ENCODE assay signal across 30 cellular contexts in genomic region chr1:143718524-143718923, GRCh38.
"Had no signal": no experiment of that assay in that cellular context is flagged by ENCODE, and none has a peak within 500 bp of the region (broad histone marks: within the 10 kb centered on the region; RNA-seq: fewer than 3 reads in every experiment).

No MANE protein-coding gene starts in this region.

- H3K4me1 ChIP-seq: ascending aorta had no signal

- H3K9me3 ChIP-seq: ascending aorta had no signal

- DNase-seq: activated B cell treated with CpG ODN at 0.5 μM for 24 hours; activated CD4-positive, alpha-beta memory T cell treated with anti-CD3 and anti-CD28 coated beads, Interleukin-2, amount 10 ng/mL, durations not matched to agents 7 days and 5 days; activated CD4-positive, alpha-beta T cell treated with anti-CD3 and anti-CD28 coated beads for 4 hours; activated CD4-positive, alpha-beta T cell treated with anti-CD3 and anti-CD28 coated beads, Interleukin-2, amount 10 ng/mL, durations not matched to agents 24 days and 14 days; activated CD4-positive, alpha-beta T cell treated with anti-CD3 and anti-CD28 coated beads, Interleukin-2, amount 50 U/mL, for 1 hour; activated CD4-positive, alpha-beta T cell treated with anti-CD3 and anti-CD28 coated beads, Interleukin-2, amount 50 U/mL, for 48 hours; activated CD4-positive, CD25-positive, alpha-beta regulatory T cell treated with anti-CD3 and anti-CD28 coated beads, Interleukin-2, amount 50 U/mL, for 72 hours; activated CD8-positive, alpha-beta memory T cell treated with anti-CD3 and anti-CD28 coated beads for 24 hours; activated CD8-positive, alpha-beta memory T cell treated with anti-CD3 and anti-CD28 coated beads, Interleukin-2, amount 10 ng/mL, durations not matched to agents 7 days and 5 days; activated CD8-positive, alpha-beta memory T cell treated with anti-CD3 and anti-CD28 coated beads, Interleukin-2, amount 50 U/mL, for 48 hours; activated CD8-positive, alpha-beta T cell treated with anti-CD3 and anti-CD28 coated beads, Interleukin-2, amount 10 ng/mL, durations not matched to agents 7 days and 5 days; activated effector memory CD4-positive, alpha-beta T cell treated with Interleukin-2 at 50 U/mL for 16 hours; activated gamma-delta T cell; activated naive CD4-positive, alpha-beta T cell treated with anti-CD3 and anti-CD28 coated beads, Interleukin-2, amount 10 ng/mL, durations not matched to agents 7 days and 5 days; activated naive CD4-positive, alpha-beta T cell treated with Interleukin-2 at 50 U/mL for 16 hours; activated naive CD8-positive, alpha-beta T cell treated with anti-CD3 and anti-CD28 coated beads, Interleukin-2, amount 10 ng/mL, durations not matched to agents 7 days and 5 days; activated naive CD8-positive, alpha-beta T cell treated with anti-CD3 and anti-CD28 coated beads, Interleukin-2, amount 50 U/mL, for 24 hours; activated T-cell treated with anti-CD3 and anti-CD28 coated beads, Interleukin-2, amount 50 U/mL, for 24 hours; activated T-cell treated with anti-CD3 and anti-CD28 coated beads, Interleukin-2, amount 50 U/mL, for 48 hours; amygdala; anterior cingulate cortex; caudate nucleus; cerebellar nuclear complex; T-helper 1 cell; T-helper 2 cell; T-helper 9 cell had no signal

- H3K36me3 ChIP-seq: ascending aorta, cardiac muscle cell had no signal

- H3K27ac ChIP-seq: ascending aorta, cardiac muscle cell, VCaP had no signal

- FAIRE-seq: bronchial epithelial cell had no signal

- H3K27me3 ChIP-seq: ascending aorta, cardiac muscle cell had no signal

- ATAC-seq: activated CD8-positive, alpha-beta memory T cell treated with anti-CD3 and anti-CD28 coated beads, Interleukin-2, amount 10 ng/mL, durations not matched to agents 7 days and 5 days; activated CD8-positive, alpha-beta T cell treated with anti-CD3 and anti-CD28 coated beads, Interleukin-2, amount 10 ng/mL, durations not matched to agents 7 days and 5 days; activated naive CD8-positive, alpha-beta T cell treated with anti-CD3 and anti-CD28 coated beads, Interleukin-2, amount 50 U/mL, for 24 hours had no signal

- H3K4me3 ChIP-seq: ascending aorta, cardiac muscle cell had no signal
